Comparison of ENCODE assay signal across 19 cellular contexts in genomic region chr6:10151144-10151915, GRCh38.
DNase-seq lines count a peak whose midpoint lies in the region; FAIRE-seq and TF ChIP-seq lines count a peak whose summit lies in the region.
"Had no signal": no experiment of that assay in that cellular context is flagged by ENCODE, and none has a peak within 500 bp of the region (broad histone marks: within the 10 kb centered on the region; RNA-seq: fewer than 3 reads in every experiment).

No MANE protein-coding gene starts in this region.

- no peaks in the 10 kb centered on the region for H3K4me1 ChIP-seq in tibial artery
- H3K4me1 ChIP-seq: A549 had no signal

- H3K27ac ChIP-seq in tibial artery = no peak overlapping the region
- H3K27ac ChIP-seq: A549, dorsolateral prefrontal cortex had no signal

- TF ChIP-seq CTCF in bronchial epithelial cell (IDR thresholded peaks at IDR 0.05; ENCODE audit: insufficient read depth, low read length, severe bottlenecking) (no peak), tibial artery (IDR thresholded peaks at IDR 0.05) (no peak)

- intact Hi-C loops in tibial artery (cut with DNase I; ENCODE audit: low total_unique reads) = no loop called here

- H3K36me3 ChIP-seq in bronchial epithelial cell (ENCODE audit: control insufficient read depth, insufficient read depth, low read length) = no peaks in the 10 kb centered on the region
- H3K36me3 ChIP-seq in tibial artery = no peaks in the 10 kb centered on the region

- FAIRE-seq in bronchial epithelial cell (lab: Jason Lieb, UNC) = no peak
- FAIRE-seq: A549, H1 had no signal

- no peaks in the 10 kb centered on the region for H3K9me3 ChIP-seq in tibial artery
- H3K9me3 ChIP-seq: A549 had no signal

- H3K4me3 ChIP-seq in bronchial epithelial cell (ENCODE audit: low read depth, low read length) = no peak overlapping the region
- no peak overlapping the region for H3K4me3 ChIP-seq in tibial artery
- H3K4me3 ChIP-seq: A549, dorsolateral prefrontal cortex had no signal

- DNase-seq in NCI-H345 (lab: John Stamatoyannopoulos, UW) = peak; percentile 8
- DNase-seq in NCI-H345 treated with DMSO at 0.1 percent for 48 hours (lab: John Stamatoyannopoulos, UW; ENCODE audit: unreplicated experiment) = no peak
- DNase-seq in NCI-H226 = peak; percentile 89
- DNase-seq in bronchial epithelial cell (ENCODE audit: low read depth) = peak; percentile 21
- peak; percentile 16 for DNase-seq in retina
- no peak for DNase-seq in activated CD4-positive, alpha-beta T cell treated with anti-CD3 and anti-CD28 coated beads, Interleukin-2, amount 50 U/mL, for 48 hours
- no peak for DNase-seq in tibial artery
- DNase-seq in kidney glomerular epithelial cell (lab: John Stamatoyannopoulos, UW) = no peak
- DNase-seq: activated naive CD4-positive, alpha-beta T cell treated with anti-CD3 and anti-CD28 coated beads for 36 hours; activated T-cell treated with anti-CD3 and anti-CD28 coated beads for 4 hours; CD4-positive, CD25-positive, alpha-beta regulatory T cell; dorsolateral prefrontal cortex; MV-4-11; NCI-H2171; right cardiac atrium; stimulated activated CD4-positive, alpha-beta T cell treated with anti-CD3 and anti-CD28 coated beads, Interleukin-15, amount 100 ng/mL, for 24 hours; stimulated activated naive CD4-positive, alpha-beta T cell treated with Interleukin-2 at 50 U/mL for 16 hours had no signal

- H3K27me3 ChIP-seq in bronchial epithelial cell (ENCODE audit: control insufficient read depth, insufficient read depth, low read length) (no peaks in the 10 kb centered on the region), tibial artery (no peaks in the 10 kb centered on the region)

Comparison
In these comparisons a context has a peak if more than half of its experiments do, and no peak if none do; other contexts are left out.
1. DNase-seq: peak in NCI-H345 (single experiment), NCI-H226 (single experiment), bronchial epithelial cell (single experiment) and retina (single experiment); none in NCI-H345 treated with DMSO at 0.1 percent for 48 hours (single experiment), activated CD4-positive, alpha-beta T cell treated with anti-CD3 and anti-CD28 coated beads, Interleukin-2, amount 50 U/mL, for 48 hours (0 of 2), tibial artery (0 of 2) and kidney glomerular epithelial cell (single experiment).